In genomic region chr17:65487161-65487560, GRCh38 we compare ENCODE assay signal across 17 cellular contexts.
DNase-seq lines count a peak whose midpoint lies in the region; ATAC-seq and TF ChIP-seq lines count a peak whose summit lies in the region.
"Had no signal": no experiment of that assay in that cellular context is flagged by ENCODE, and none has a peak within 500 bp of the region (broad histone marks: within the 10 kb centered on the region; RNA-seq: fewer than 3 reads in every experiment).

No MANE protein-coding gene starts in this region.

- H4K91ac ChIP-seq in neuronal stem cell (ENCODE audit: low read depth, low read length, poor library complexity): no peak overlapping the region

- no CpG with 5 or more reads among the region's 7 CpGs for WGBS in neuronal stem cell (ENCODE audit: extremely low coverage in 2 of 2, insufficient read length in 2 of 2, insufficient replicate concordance in 1 of 2), 2 donors

- H3K36me3 ChIP-seq in neuronal stem cell (replicated peaks in 1 of 2; ENCODE audit: control insufficient read depth in 2 of 2, insufficient read depth in 2 of 2, low read length in 2 of 2) (no peaks in the 10 kb centered on the region), upper lobe of right lung (no peaks in the 10 kb centered on the region)
- H3K36me3 ChIP-seq: BLaER1 treated with 17β-estradiol and CSF1 and Interleukin-3, amounts not matched to agents 10 nM and 100 nM had no signal

- peaks cover 0 to 2% of the 10 kb centered on the region in 2 donors for H3K4me1 ChIP-seq in neuronal stem cell (ENCODE audit: control insufficient read depth in 2 of 2, insufficient read depth in 1 of 2, low read depth in 1 of 2, low read length in 2 of 2)
- no peaks in the 10 kb centered on the region for H3K4me1 ChIP-seq in upper lobe of right lung
- H3K4me1 ChIP-seq: BLaER1 treated with 17β-estradiol and CSF1 and Interleukin-3, amounts not matched to agents 10 nM and 100 nM had no signal

- peak; percentile 32 for DNase-seq in activated CD8-positive, alpha-beta T cell treated with anti-CD3 and anti-CD28 coated beads for 36 hours
- DNase-seq in activated CD8-positive, alpha-beta T cell treated with anti-CD3 and anti-CD28 coated beads, Interleukin-2, amount 10 ng/mL, durations not matched to agents 7 days and 5 days: no peak
- peak; percentile 23 for DNase-seq in stimulated activated CD4-positive, alpha-beta T cell treated with anti-CD3 and anti-CD28 coated beads, Interleukin-1b, Interleukin-23, amount 100 ng/mL, for 48 hours
- no peak for DNase-seq in stimulated activated CD4-positive, alpha-beta T cell treated with anti-CD3 and anti-CD28 coated beads, Interleukin-4, amount 100 ng/mL, for 1 hour
- no peak for DNase-seq in neuronal stem cell (ENCODE audit: low spot score)
- no peak for DNase-seq in upper lobe of right lung
- DNase-seq in NCI-H345 treated with DMSO at 0.1 percent for 48 hours (lab: John Stamatoyannopoulos, UW; ENCODE audit: unreplicated experiment): no peak
- DNase-seq: GOT3, MV-4-11, NCI-H1417, NCI-H1930, NCI-H2171, NCI-H748 treated with DMSO at 0.1 percent for 48 hours, PC-3 had no signal

- CTCF ChIA-PET in activated CD8-positive, alpha-beta T cell treated with anti-CD3 and anti-CD28 coated beads for 36 hours (lab: Charles Lee): no interaction called here
- CTCF ChIA-PET in activated CD8-positive, alpha-beta T cell treated with anti-CD3 and anti-CD28 coated beads, Interleukin-2, amount 10 ng/mL, durations not matched to agents 7 days and 5 days (lab: Charles Lee): no interaction called here

- H3K9ac ChIP-seq in neuronal stem cell (ENCODE audit: low read depth, low read length, poor library complexity): no peak overlapping the region
- H3K9ac ChIP-seq: BLaER1 treated with 17β-estradiol and CSF1 and Interleukin-3, amounts not matched to agents 10 nM and 100 nM had no signal

- H3K27ac Mint-ChIP-seq in activated CD8-positive, alpha-beta T cell treated with anti-CD3 and anti-CD28 coated beads for 36 hours: no peak overlapping the region
- H3K27ac Mint-ChIP-seq in activated CD8-positive, alpha-beta T cell treated with anti-CD3 and anti-CD28 coated beads, Interleukin-2, amount 10 ng/mL, durations not matched to agents 7 days and 5 days: no peak overlapping the region

- H3K27me3 ChIP-seq in neuronal stem cell (ENCODE audit: control insufficient read depth in 3 of 3, insufficient read depth in 3 of 3, low read depth in 1 of 3, low read length in 3 of 3) (peaks cover 0 to 2% (median 0%) of the 10 kb centered on the region in 3 experiments), upper lobe of right lung (no peaks in the 10 kb centered on the region)
- H3K27me3 ChIP-seq: BLaER1 treated with 17β-estradiol and CSF1 and Interleukin-3, amounts not matched to agents 10 nM and 100 nM had no signal

- H3K27ac ChIP-seq in neuronal stem cell (replicated peaks; ENCODE audit: low read length) (no peak overlapping the region), upper lobe of right lung (peak overlapping the region; percentile 72)
- H3K27ac ChIP-seq: BLaER1 treated with 17β-estradiol and CSF1 and Interleukin-3, amounts not matched to agents 10 nM and 100 nM had no signal

- H2BK5ac ChIP-seq in neuronal stem cell (ENCODE audit: low read length): no peak overlapping the region

- no peak for TF ChIP-seq CTCF in activated CD8-positive, alpha-beta T cell treated with anti-CD3 and anti-CD28 coated beads for 36 hours (IDR thresholded peaks at IDR 0.05)
- no peak for TF ChIP-seq CTCF in upper lobe of right lung (IDR thresholded peaks at IDR 0.05)

- H2BK12ac ChIP-seq in neuronal stem cell (ENCODE audit: low read length): no peak overlapping the region

- H3K4me3 ChIP-seq in neuronal stem cell (ENCODE audit: low read length in 2 of 2): no peak overlapping the region
- H3K4me3 ChIP-seq in upper lobe of right lung: no peak overlapping the region
- H3K4me3 ChIP-seq: BLaER1 treated with 17β-estradiol and CSF1 and Interleukin-3, amounts not matched to agents 10 nM and 100 nM; K562 had no signal

- peak overlapping the region; percentile 66 for H2AK5ac ChIP-seq in neuronal stem cell (ENCODE audit: low read depth, low read length)

- no peak overlapping the region for H3K4ac ChIP-seq in neuronal stem cell (ENCODE audit: low read length)

- no peaks in the 10 kb centered on the region for H3K79me1 ChIP-seq in neuronal stem cell (ENCODE audit: low read depth, low read length)

- intact Hi-C loops in activated CD8-positive, alpha-beta T cell treated with anti-CD3 and anti-CD28 coated beads for 36 hours (cut with micrococcal nuclease): no loop called here
- intact Hi-C loops in upper lobe of right lung (cut with DNase I): no loop called here

- H2BK120ac ChIP-seq in neuronal stem cell (ENCODE audit: low read depth, low read length): no peak overlapping the region

- H4K8ac ChIP-seq in neuronal stem cell (ENCODE audit: low read depth, low read length): no peak overlapping the region

- peak; percentile 30 for ATAC-seq in activated CD8-positive, alpha-beta T cell treated with anti-CD3 and anti-CD28 coated beads for 36 hours
- ATAC-seq in activated CD8-positive, alpha-beta T cell treated with anti-CD3 and anti-CD28 coated beads, Interleukin-2, amount 10 ng/mL, durations not matched to agents 7 days and 5 days: no peak
- ATAC-seq in upper lobe of right lung: no peak
- no peak for ATAC-seq in GM19324 (IDR thresholded peaks at IDR 0.05; ENCODE audit: low FRiP score, unreplicated experiment)
- ATAC-seq: K562, PC-3 had no signal

- no peak overlapping the region for H2BK15ac ChIP-seq in neuronal stem cell (ENCODE audit: low read length)

- H3K9me3 ChIP-seq in neuronal stem cell (replicated peaks in 1 of 2; ENCODE audit: control insufficient read depth in 2 of 2, insufficient read depth in 1 of 2, low read depth in 1 of 2, low read length in 2 of 2): peaks cover 0 to 3% of the 10 kb centered on the region in 2 donors
- H3K9me3 ChIP-seq in upper lobe of right lung: no peaks in the 10 kb centered on the region

- peaks cover 4% of the 10 kb centered on the region for H3K4me1 Mint-ChIP-seq in activated CD8-positive, alpha-beta T cell treated with anti-CD3 and anti-CD28 coated beads for 36 hours (ENCODE audit: low read depth)
- H3K4me1 Mint-ChIP-seq in activated CD8-positive, alpha-beta T cell treated with anti-CD3 and anti-CD28 coated beads, Interleukin-2, amount 10 ng/mL, durations not matched to agents 7 days and 5 days (ENCODE audit: low read depth): no peaks in the 10 kb centered on the region

- POLR2A ChIA-PET in activated CD8-positive, alpha-beta T cell treated with anti-CD3 and anti-CD28 coated beads for 36 hours (lab: Charles Lee): no interaction called here
- POLR2A ChIA-PET in activated CD8-positive, alpha-beta T cell treated with anti-CD3 and anti-CD28 coated beads, Interleukin-2, amount 10 ng/mL, durations not matched to agents 7 days and 5 days (lab: Charles Lee): no interaction called here

- no peak overlapping the region for H3K23ac ChIP-seq in neuronal stem cell (ENCODE audit: low read depth, low read length, poor library complexity)

- no peak overlapping the region for H3K4me3 Mint-ChIP-seq in activated CD8-positive, alpha-beta T cell treated with anti-CD3 and anti-CD28 coated beads for 36 hours
- H3K4me3 Mint-ChIP-seq in activated CD8-positive, alpha-beta T cell treated with anti-CD3 and anti-CD28 coated beads, Interleukin-2, amount 10 ng/mL, durations not matched to agents 7 days and 5 days: no peak overlapping the region

- no peak overlapping the region for H3K18ac ChIP-seq in neuronal stem cell (ENCODE audit: low read length)

- H3K27me3 Mint-ChIP-seq in activated CD8-positive, alpha-beta T cell treated with anti-CD3 and anti-CD28 coated beads for 36 hours: peaks cover 12% of the 10 kb centered on the region
- peaks cover 4% of the 10 kb centered on the region for H3K27me3 Mint-ChIP-seq in activated CD8-positive, alpha-beta T cell treated with anti-CD3 and anti-CD28 coated beads, Interleukin-2, amount 10 ng/mL, durations not matched to agents 7 days and 5 days (ENCODE audit: low read depth)

- H3K14ac ChIP-seq in neuronal stem cell (ENCODE audit: low read length): no peak overlapping the region

- H2AFZ ChIP-seq in neuronal stem cell (ENCODE audit: low read length): no peak overlapping the region

- H3K4me2 ChIP-seq in neuronal stem cell (ENCODE audit: insufficient read depth, low read length, poor library complexity, severe bottlenecking): no peak overlapping the region
- H3K4me2 ChIP-seq: BLaER1 treated with 17β-estradiol and CSF1 and Interleukin-3, amounts not matched to agents 10 nM and 100 nM had no signal

- H3K36me3 Mint-ChIP-seq in activated CD8-positive, alpha-beta T cell treated with anti-CD3 and anti-CD28 coated beads for 36 hours (ENCODE audit: low read depth): no peaks in the 10 kb centered on the region
- no peaks in the 10 kb centered on the region for H3K36me3 Mint-ChIP-seq in activated CD8-positive, alpha-beta T cell treated with anti-CD3 and anti-CD28 coated beads, Interleukin-2, amount 10 ng/mL, durations not matched to agents 7 days and 5 days (ENCODE audit: low read depth)

- no peaks in the 10 kb centered on the region for H3K9me3 Mint-ChIP-seq in activated CD8-positive, alpha-beta T cell treated with anti-CD3 and anti-CD28 coated beads for 36 hours
- H3K9me3 Mint-ChIP-seq in activated CD8-positive, alpha-beta T cell treated with anti-CD3 and anti-CD28 coated beads, Interleukin-2, amount 10 ng/mL, durations not matched to agents 7 days and 5 days (ENCODE audit: insufficient read depth): no peaks in the 10 kb centered on the region

Comparison
In these comparisons a context has a peak if more than half of its experiments do, and no peak if none do; other contexts are left out.
1. DNase-seq: peak in activated CD8-positive, alpha-beta T cell treated with anti-CD3 and anti-CD28 coated beads for 36 hours (single experiment) and stimulated activated CD4-positive, alpha-beta T cell treated with anti-CD3 and anti-CD28 coated beads, Interleukin-1b, Interleukin-23, amount 100 ng/mL, for 48 hours (single experiment); none in activated CD8-positive, alpha-beta T cell treated with anti-CD3 and anti-CD28 coated beads, Interleukin-2, amount 10 ng/mL, durations not matched to agents 7 days and 5 days (single experiment), stimulated activated CD4-positive, alpha-beta T cell treated with anti-CD3 and anti-CD28 coated beads, Interleukin-4, amount 100 ng/mL, for 1 hour (single experiment), neuronal stem cell (single experiment), upper lobe of right lung (single experiment) and NCI-H345 treated with DMSO at 0.1 percent for 48 hours (single experiment).